Comparison of ENCODE assay signal across 9 cellular contexts in the genomic region with DNA sequence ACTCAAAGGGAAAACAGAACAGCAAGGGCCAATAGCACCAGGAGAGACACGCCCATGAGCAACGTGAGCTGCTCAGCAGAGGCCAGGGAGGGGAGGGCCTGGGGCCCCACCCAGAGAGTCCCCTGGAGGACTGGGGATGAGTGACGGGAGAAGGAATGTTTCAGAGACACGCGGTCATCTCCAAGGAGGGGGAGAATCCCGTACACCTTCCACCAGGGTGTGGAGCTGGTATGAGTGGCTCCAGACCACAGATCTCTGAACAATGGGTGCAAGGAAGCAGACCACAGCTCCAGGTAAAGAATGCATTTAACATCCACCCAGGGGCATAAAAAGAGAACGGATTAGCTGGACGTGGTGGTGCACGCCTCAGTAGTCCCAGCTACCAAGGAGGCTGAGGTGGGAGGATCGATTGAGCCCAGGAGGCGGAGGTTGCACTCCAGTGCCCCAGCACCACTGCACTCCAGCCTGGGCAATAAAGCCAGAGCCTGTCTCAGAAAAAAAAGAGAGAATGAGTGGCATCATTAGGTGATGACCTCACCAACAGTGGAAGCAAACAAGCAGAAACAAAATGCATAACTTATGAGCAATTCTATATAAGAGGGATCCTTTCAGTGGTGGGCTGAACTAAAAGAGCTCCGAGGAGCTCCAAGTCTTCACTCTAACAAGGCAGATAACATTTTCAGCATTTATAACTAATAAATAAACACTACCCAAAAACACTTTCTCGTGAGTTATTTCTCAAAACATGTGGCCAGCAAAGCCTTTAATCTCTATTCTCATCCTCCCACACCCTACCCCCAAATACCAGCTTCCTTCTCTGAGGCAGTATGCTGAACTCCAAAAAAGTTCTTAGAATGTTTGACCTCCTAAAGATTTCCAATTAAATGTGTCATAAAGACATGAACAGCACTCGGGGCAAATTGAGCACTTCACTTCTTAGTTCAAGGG. TPM values are rescaled to one million over a fixed set of nuclear protein-coding genes. Genes with fewer than 3 reads are reported as not detected.
DNase-seq lines count a peak whose midpoint lies in the region; ATAC-seq and TF ChIP-seq lines count a peak whose summit lies in the region.
"Had no signal": no experiment of that assay in that cellular context is flagged by ENCODE, and none has a peak within 500 bp of the region (broad histone marks: within the 10 kb centered on the region; RNA-seq: fewer than 3 reads in every experiment).

No MANE protein-coding gene starts in this region.

- TF ChIP-seq POLR2A in esophagus muscularis mucosa (IDR thresholded peaks at IDR 0.05; ENCODE audit: low read depth) = no peak

- H2BK120ac ChIP-seq in trophoblast cell (ENCODE audit: insufficient read depth, low read length, poor library complexity) = no peak overlapping the region

- H3K14ac ChIP-seq in trophoblast cell (ENCODE audit: low read length) = no peak overlapping the region

- no peak overlapping the region for H2BK5ac ChIP-seq in trophoblast cell (ENCODE audit: low read depth, low read length, poor library complexity)

- H4K12ac ChIP-seq in trophoblast cell (ENCODE audit: low read depth, low read length) = no peak overlapping the region

- ATAC-seq in Panc1 (peak; percentile 58), GM19035 (IDR thresholded peaks at IDR 0.05; ENCODE audit: unreplicated experiment) (no peak)

- peak overlapping the region; percentile 56 for H4K91ac ChIP-seq in trophoblast cell (ENCODE audit: low read depth, low read length)

- H3K79me2 ChIP-seq in trophoblast cell (ENCODE audit: control insufficient read depth, insufficient read depth, low read length, poor library complexity) = peaks cover 28% of the 10 kb centered on the region

- in situ Hi-C loops in Caki2 (cut with HindIII; ENCODE audit: low pct_unique_long_range_greater_than_20kb, low sequenced_read_pairs) (no loop called here), Panc1 (cut with HindIII; ENCODE audit: low pct_unique_long_range_greater_than_20kb, low sequenced_read_pairs) (no loop called here)

- 64% methylated on average over 14 of the region's 14 CpGs for WGBS in esophagus muscularis mucosa
- no CpG with 5 or more reads among the region's 14 CpGs for WGBS in trophoblast cell (ENCODE audit: extremely low coverage, insufficient coverage, insufficient read length)

- H3K4me1 ChIP-seq in Panc1 (ENCODE audit: control insufficient read depth, insufficient read depth, low read length) = peaks cover 97% of the 10 kb centered on the region
- peaks cover 78 to 94% (median 92%) of the 10 kb centered on the region in 4 donors for H3K4me1 ChIP-seq in esophagus muscularis mucosa
- H3K4me1 ChIP-seq in trophoblast cell (ENCODE audit: control insufficient read depth in 1 of 2, insufficient read depth in 2 of 2, low read length in 2 of 2) = peaks cover 43 to 48% of the 10 kb centered on the region in 2 experiments

- no peaks in the 10 kb centered on the region for H3K9me3 ChIP-seq in Panc1 (ENCODE audit: control insufficient read depth, insufficient read depth, low read depth, low read length)
- no peaks in the 10 kb centered on the region for H3K9me3 ChIP-seq in esophagus muscularis mucosa
- no peaks in the 10 kb centered on the region for H3K9me3 ChIP-seq in trophoblast cell (ENCODE audit: insufficient read depth, low read depth, low read length)

- H2AK5ac ChIP-seq in trophoblast cell (ENCODE audit: low read length) = no peak overlapping the region

- no peak overlapping the region for H3K18ac ChIP-seq in trophoblast cell (ENCODE audit: low read length)

- no peak overlapping the region for H2AFZ ChIP-seq in trophoblast cell (ENCODE audit: insufficient read depth, low read length, poor library complexity)

- peaks cover 14% of the 10 kb centered on the region for H3K79me1 ChIP-seq in trophoblast cell (ENCODE audit: low read length)

- no TSS peak for BruUV-seq in Panc1 (replicated peaks; lab: Mats Ljungman, UMichigan)

- H3K4me3 ChIP-seq in Panc1 (ENCODE audit: low read depth in 2 of 2, low read length in 2 of 2) = peak overlapping the region in 1 of 2 experiments; percentile 26; a peak in 2 of 4 replicates
- H3K4me3 ChIP-seq in esophagus muscularis mucosa = no peak overlapping the region
- H3K4me3 ChIP-seq in trophoblast cell (ENCODE audit: low read depth, low read length) = no peak overlapping the region

- no peak overlapping the region for H3K9ac ChIP-seq in trophoblast cell (ENCODE audit: low read length)

- no peak overlapping the region for H4K8ac ChIP-seq in trophoblast cell (ENCODE audit: low read depth, low read length)

- H3K4ac ChIP-seq in trophoblast cell (ENCODE audit: low read depth, low read length) = peak overlapping the region; percentile 72

- H2BK12ac ChIP-seq in trophoblast cell (ENCODE audit: low read length) = no peak overlapping the region

- 0 out of 2 replicates have a peak, but pooled peaks cover 2% of the 10 kb centered on the region for H3K36me3 ChIP-seq in Panc1 (ENCODE audit: control insufficient read depth, insufficient read depth, low read length)
- H3K36me3 ChIP-seq in esophagus muscularis mucosa = peaks cover 0 to 9% (median 7%) of the 10 kb centered on the region in 4 donors
- peaks cover 9 to 10% of the 10 kb centered on the region in 2 experiments for H3K36me3 ChIP-seq in trophoblast cell (ENCODE audit: control insufficient read depth in 1 of 2, insufficient read depth in 2 of 2, low read length in 2 of 2)

- intact Hi-C loops in Panc1 (cut with micrococcal nuclease; ENCODE audit: unreplicated experiment) = loop anchor here (5.0 kb wide), 1 partner anchor 59 kb away; no protein-coding TSS in a partner anchor
- intact Hi-C loops in esophagus muscularis mucosa (cut with DNase I) = no loop called here

- POLR2A ChIA-PET in Panc1 (lab: Charles Lee) = interaction anchor here (0.6 to 4.0 kb wide), 3 partner anchors 11 to 22 kb away, joined by 3 to 33 read pairs (median 17); a partner anchor contains a TSS

- H3K27ac ChIP-seq in Panc1 (ENCODE audit: low read length) (peak overlapping the region; percentile 92), esophagus muscularis mucosa (replicated peaks in 1 of 4) (peak overlapping the region; percentile 20 to 76 (median 69)), trophoblast cell (ENCODE audit: low read depth, low read length) (peak overlapping the region; percentile 80)

- no peak for TF ChIP-seq EP300 in esophagus muscularis mucosa (IDR thresholded peaks at IDR 0.05)

- TF ChIP-seq CTCF in Panc1 (IDR thresholded peaks at IDR 0.05) (no peak), esophagus muscularis mucosa (IDR thresholded peaks at IDR 0.05) (no peak)

- CTCF ChIA-PET in Panc1 (lab: Charles Lee) = interaction anchor here (0.6 to 4.8 kb wide), 3 partner anchors 11 to 383 kb away, joined by 4 to 49 read pairs (median 4); no protein-coding TSS in a partner anchor

- no peak overlapping the region for H3K23ac ChIP-seq in trophoblast cell (ENCODE audit: low read length)

- H3K27me3 ChIP-seq in Panc1 (ENCODE audit: control insufficient read depth, insufficient read depth, low read length) (no peaks in the 10 kb centered on the region), esophagus muscularis mucosa (no peaks in the 10 kb centered on the region), trophoblast cell (ENCODE audit: insufficient read depth, low read length) (no peaks in the 10 kb centered on the region)

- no peak overlapping the region for H3K4me2 ChIP-seq in trophoblast cell (ENCODE audit: low read length)

- DNase-seq in Caki2 (ENCODE audit: low read depth) = peak; percentile 97
- DNase-seq in Panc1 (ENCODE audit: low read depth, low spot score) = no peak
- DNase-seq in esophagus muscularis mucosa (ENCODE audit: extremely low spot score) = no peak
- peak; percentile 87 to 90 for DNase-seq in trophoblast cell
- no peak for DNase-seq in HT-29 (ENCODE audit: low spot score)
- no peak for DNase-seq in cerebellum (ENCODE audit: low spot score)
- DNase-seq in activated T-cell treated with anti-CD3 and anti-CD28 coated beads for 4 hours = no peak
- DNase-seq: activated CD8-positive, alpha-beta memory T cell treated with anti-CD3 and anti-CD28 coated beads, Interleukin-2, amount 50 U/mL, for 48 hours had no signal

RNA-seq across cellular contexts. Expression of a gene that starts 12.5 kb away (rescaled TPM):
- total RNA-seq in Caki2 (2014; rRNA removed; shearing (Covaris generic); ENCODE audit: low replicate concordance) = 1,521 and 1,603 TPM in 2 replicates
- total RNA-seq in Panc1 (2021; ENCODE audit: unreplicated experiment) (3,649 TPM), esophagus muscularis mucosa (100 to 1,000 TPM; 537 to 740 (median 698) TPM), cerebellum (366 TPM)
- 4,189 TPM for polyA plus RNA-seq in Panc1 (2012; ENCODE audit: insufficient read length)
- polyA plus RNA-seq in trophoblast cell (2013) = 532 and 555 TPM in 2 replicates
- 548 and 565 TPM in 2 replicates for total RNA-seq in HT-29 (2014; rRNA removed; shearing (Covaris generic))

Comparison
In these comparisons a context has a peak if more than half of its experiments do, and no peak if none do; other contexts are left out.
1. DNase-seq: peak in Caki2 (single experiment) and trophoblast cell (2 of 2); none in Panc1 (single experiment), esophagus muscularis mucosa (single experiment), HT-29 (single experiment), cerebellum (single experiment) and activated T-cell treated with anti-CD3 and anti-CD28 coated beads for 4 hours (single experiment).
2. Peak in every context shown above with its lines, with median percentiles within 50 percentile points of each other: H3K27ac ChIP-seq.